Comparison of ENCODE assay signal across 29 cellular contexts in the genomic region with DNA sequence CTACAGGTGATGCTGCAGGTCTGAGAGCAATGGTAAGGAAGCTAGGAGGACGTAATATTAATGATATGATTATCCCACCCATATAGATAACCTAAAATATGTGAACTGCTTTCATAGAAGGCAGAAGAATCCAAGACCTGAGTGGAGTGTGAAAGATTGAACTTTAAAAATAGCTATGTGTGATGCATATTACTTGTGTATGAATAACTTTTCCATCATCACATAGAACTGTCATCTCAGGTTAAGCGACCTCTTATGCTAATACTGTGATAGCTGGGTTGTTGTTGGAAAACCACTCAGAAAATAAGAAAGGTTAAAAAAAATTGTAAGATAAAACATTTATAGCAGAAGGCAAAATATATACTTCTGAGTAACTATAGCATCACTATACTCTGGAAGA.
"Had no signal": no experiment of that assay in that cellular context is flagged by ENCODE, and none has a peak within 500 bp of the region (broad histone marks: within the 10 kb centered on the region; RNA-seq: fewer than 3 reads in every experiment).

No MANE protein-coding gene starts in this region.

- H3K27ac ChIP-seq: stomach, suprapubic skin, testis, thoracic aorta, thyroid gland, tibial artery, tibial nerve, upper lobe of left lung, upper lobe of right lung, uterus, vagina had no signal

- H3K4me3 Mint-ChIP-seq: stimulated activated effector memory CD8-positive, alpha-beta T cell treated with anti-CD3 and anti-CD28 coated beads, Interleukin-12 subunit alpha, Interleukin-12 subunit beta, amount 100 ng/mL, for 72 hours; stimulated activated memory B cell treated with anti-CD40 and anti-IgM and Interleukin-4, amounts not matched to agents 10 μg/mL and 1 μg/mL and 100 μg/mL, for 72 hours; stimulated activated naive B cell treated with anti-CD40 and anti-IgM and Interleukin-4, amounts not matched to agents 10 μg/mL and 1 μg/mL and 100 μg/mL, for 72 hours; stimulated activated naive CD8-positive, alpha-beta T cell treated with anti-CD3 and anti-CD28 coated beads, Interleukin-15, amount 100 ng/mL, for 72 hours; stimulated activated naive CD8-positive, alpha-beta T cell treated with anti-CD3 and anti-CD28 coated beads, Interleukin-15, Interleukin-2, amounts not matched to agents 100 ng/mL and 50 ng/mL, for 24 hours; type B pancreatic cell had no signal

- H3K4me1 Mint-ChIP-seq: stimulated activated effector memory CD8-positive, alpha-beta T cell treated with anti-CD3 and anti-CD28 coated beads, Interleukin-12 subunit alpha, Interleukin-12 subunit beta, amount 100 ng/mL, for 72 hours; stimulated activated memory B cell treated with anti-CD40 and anti-IgM and Interleukin-4, amounts not matched to agents 10 μg/mL and 1 μg/mL and 100 μg/mL, for 72 hours; stimulated activated naive B cell treated with anti-CD40 and anti-IgM and Interleukin-4, amounts not matched to agents 10 μg/mL and 1 μg/mL and 100 μg/mL, for 72 hours; stimulated activated naive CD8-positive, alpha-beta T cell treated with anti-CD3 and anti-CD28 coated beads, Interleukin-15, amount 100 ng/mL, for 72 hours had no signal

- H3K9me3 Mint-ChIP-seq: stimulated activated effector memory CD8-positive, alpha-beta T cell treated with anti-CD3 and anti-CD28 coated beads, Interleukin-12 subunit alpha, Interleukin-12 subunit beta, amount 100 ng/mL, for 72 hours had no signal

- H3K4me3 ChIP-seq: stomach, suprapubic skin, testis, thoracic aorta, thyroid gland, tibial artery, tibial nerve, transverse colon, upper lobe of left lung, upper lobe of right lung, uterus, vagina had no signal

- ATAC-seq: stimulated activated effector memory CD8-positive, alpha-beta T cell treated with anti-CD3 and anti-CD28 coated beads, Interleukin-12 subunit alpha, Interleukin-12 subunit beta, amount 100 ng/mL, for 72 hours; stimulated activated memory B cell treated with anti-CD40 and anti-IgM and Interleukin-4, amounts not matched to agents 10 μg/mL and 1 μg/mL and 100 μg/mL, for 72 hours; stimulated activated naive B cell treated with anti-CD40 and anti-IgM and Interleukin-4, amounts not matched to agents 10 μg/mL and 1 μg/mL and 100 μg/mL, for 72 hours; stimulated activated naive CD8-positive, alpha-beta T cell treated with anti-CD3 and anti-CD28 coated beads, Interleukin-15, amount 100 ng/mL, for 72 hours; stimulated activated naive CD8-positive, alpha-beta T cell treated with anti-CD3 and anti-CD28 coated beads, Interleukin-15, Interleukin-2, amounts not matched to agents 100 U/mL and 50 U/mL, for 24 hours; upper lobe of right lung had no signal

- H3K4me1 ChIP-seq: stomach, suprapubic skin, testis, thyroid gland, tibial artery, tibial nerve, upper lobe of left lung, upper lobe of right lung, uterus, vagina had no signal

- FAIRE-seq: urothelium cell line had no signal

- H3K36me3 Mint-ChIP-seq: stimulated activated effector memory CD8-positive, alpha-beta T cell treated with anti-CD3 and anti-CD28 coated beads, Interleukin-12 subunit alpha, Interleukin-12 subunit beta, amount 100 ng/mL, for 72 hours; stimulated activated memory B cell treated with anti-CD40 and anti-IgM and Interleukin-4, amounts not matched to agents 10 μg/mL and 1 μg/mL and 100 μg/mL, for 72 hours; stimulated activated naive B cell treated with anti-CD40 and anti-IgM and Interleukin-4, amounts not matched to agents 10 μg/mL and 1 μg/mL and 100 μg/mL, for 72 hours; type B pancreatic cell had no signal

- H3K27ac Mint-ChIP-seq: stimulated activated effector memory CD8-positive, alpha-beta T cell treated with anti-CD3 and anti-CD28 coated beads, Interleukin-12 subunit alpha, Interleukin-12 subunit beta, amount 100 ng/mL, for 72 hours; stimulated activated memory B cell treated with anti-CD40 and anti-IgM and Interleukin-4, amounts not matched to agents 10 μg/mL and 1 μg/mL and 100 μg/mL, for 72 hours; stimulated activated naive B cell treated with anti-CD40 and anti-IgM and Interleukin-4, amounts not matched to agents 10 μg/mL and 1 μg/mL and 100 μg/mL, for 72 hours; stimulated activated naive CD8-positive, alpha-beta T cell treated with anti-CD3 and anti-CD28 coated beads, Interleukin-15, amount 100 ng/mL, for 72 hours; stimulated activated naive CD8-positive, alpha-beta T cell treated with anti-CD3 and anti-CD28 coated beads, Interleukin-15, Interleukin-2, amounts not matched to agents 100 ng/mL and 50 ng/mL, for 24 hours; type B pancreatic cell had no signal

- H3K27me3 Mint-ChIP-seq: stimulated activated naive B cell treated with anti-CD40 and anti-IgM and Interleukin-4, amounts not matched to agents 10 μg/mL and 1 μg/mL and 100 μg/mL, for 72 hours; stimulated activated naive CD8-positive, alpha-beta T cell treated with anti-CD3 and anti-CD28 coated beads, Interleukin-15, amount 100 ng/mL, for 72 hours; type B pancreatic cell had no signal

- H3K36me3 ChIP-seq: stomach, suprapubic skin, thoracic aorta, thyroid gland, tibial artery, tibial nerve, transverse colon, upper lobe of left lung, upper lobe of right lung, uterus, vagina had no signal

- DNase-seq: stimulated activated CD4-positive, alpha-beta T cell treated with anti-CD3 and anti-CD28 coated beads, Interleukin-2, amount 100 ng/mL, for 48 hours; stimulated activated CD4-positive, alpha-beta T cell treated with anti-CD3 and anti-CD28 coated beads, Interleukin-4, amount 100 ng/mL, for 1 hour; stimulated activated CD4-positive, alpha-beta T cell treated with anti-CD3 and anti-CD28 coated beads, Interleukin-4, amount 100 ng/mL, for 24 hours; stimulated activated CD4-positive, alpha-beta T cell treated with anti-CD3 and anti-CD28 coated beads, Interleukin-4, amount 100 ng/mL, for 4 hours; stimulated activated CD8-positive, alpha-beta memory T cell treated with anti-CD3 and anti-CD28 coated beads, Interleukin-4, amount 100 ng/mL, for 48 hours; stimulated activated naive B cell treated with anti-CD40 and anti-IgM and Interleukin-4, amounts not matched to agents 10 μg/mL and 1 μg/mL and 100 μg/mL, for 72 hours; stimulated activated naive CD4-positive, alpha-beta T cell; stimulated activated naive CD4-positive, alpha-beta T cell treated with Interleukin-2 at 50 U/mL for 16 hours; stimulated activated naive CD8-positive, alpha-beta T cell treated with anti-CD3 and anti-CD28 coated beads, Interleukin-15, amount 100 ng/mL, for 72 hours; stimulated activated naive CD8-positive, alpha-beta T cell treated with anti-CD3 and anti-CD28 coated beads, Interleukin-15, Interleukin-2, amounts not matched to agents 100 U/mL and 50 U/mL, for 24 hours; stomach; substantia nigra; testis; thyroid gland; tibial artery; transverse colon; trophoblast cell; upper lobe of left lung; upper lobe of right lung; uterus had no signal

- H3K27me3 ChIP-seq: stomach, suprapubic skin, testis, thyroid gland, tibial artery, tibial nerve, transverse colon, upper lobe of left lung, upper lobe of right lung, uterus, vagina had no signal

- H3K9me3 ChIP-seq: stomach, suprapubic skin, testis, thoracic aorta, thyroid gland, tibial artery, tibial nerve, transverse colon, upper lobe of left lung, upper lobe of right lung, uterus, vagina had no signal
